In genomic region chr7:7737674-7738073, GRCh38 we compare ENCODE assay signal across 16 cellular contexts.
"Had no signal": no experiment of that assay in that cellular context is flagged by ENCODE, and none has a peak within 500 bp of the region (broad histone marks: within the 10 kb centered on the region; RNA-seq: fewer than 3 reads in every experiment).

No MANE protein-coding gene starts in this region.

- H3K36me3 ChIP-seq: left ventricle myocardium inferior had no signal

- H2AFZ ChIP-seq: hepatocyte had no signal

- H3K27me3 ChIP-seq: hepatocyte had no signal

- H3K27me3 Mint-ChIP-seq: naive B cell had no signal

- H3K4me3 ChIP-seq: coronary artery, hepatocyte, left ventricle myocardium inferior, lung, skin epidermis had no signal

- H3K4me2 ChIP-seq: hepatocyte had no signal

- H3K9me3 Mint-ChIP-seq: endodermal cell, nephron had no signal

- ATAC-seq: left cardiac atrium had no signal

- H3K27ac ChIP-seq: coronary artery, hepatocyte, left ventricle myocardium inferior, skin epidermis had no signal

- H3K9me3 ChIP-seq: left ventricle myocardium inferior had no signal

- H3K4me3 Mint-ChIP-seq: endodermal cell, naive B cell, nephron had no signal

- H3K27ac Mint-ChIP-seq: endodermal cell, naive B cell had no signal

- DNase-seq: effector CD4-positive, alpha-beta T cell; endodermal cell; erythroblast; head of caudate nucleus; kidney; left cardiac atrium; left ventricle myocardium inferior; mesenchymal stem cell; naive B cell; stimulated activated CD4-positive, alpha-beta T cell treated with anti-CD3 and anti-CD28 coated beads, Interleukin-2, amount 100 ng/mL, for 48 hours; stimulated activated naive CD4-positive, alpha-beta T cell treated with Interleukin-2 at 50 U/mL for 16 hours had no signal

- H3K79me2 ChIP-seq: hepatocyte had no signal
